22 cellular contexts compared by ENCODE assay signal in genomic region chr19:6219147-6219525, GRCh38.
DNase-seq lines count a peak whose midpoint lies in the region; ATAC-seq, FAIRE-seq and TF ChIP-seq lines count a peak whose summit lies in the region.
"Had no signal": no experiment of that assay in that cellular context is flagged by ENCODE, and none has a peak within 500 bp of the region (broad histone marks: within the 10 kb centered on the region; RNA-seq: fewer than 3 reads in every experiment).

No MANE protein-coding gene starts in this region.

- FAIRE-seq in H1 (lab: Jason Lieb, UNC), result no peak
- FAIRE-seq: frontal cortex, H54, RCC 7860, small intestine had no signal

- TF ChIP-seq EP300 in H1 (IDR thresholded peaks at IDR 0.05; ENCODE audit: borderline replicate concordance in 1 of 2, low read depth in 2 of 2, low read length in 2 of 2), result no peak

- H2BK20ac ChIP-seq in H1 (ENCODE audit: low read length), result no peak overlapping the region

- H3K79me2 ChIP-seq in H1 (ENCODE audit: control insufficient read depth in 1 of 2, insufficient read depth in 2 of 2, low read length in 2 of 2), result no peaks in the 10 kb centered on the region
- H3K79me2 ChIP-seq in osteoblast (ENCODE audit: insufficient read depth, low read length), result peaks cover 17% of the 10 kb centered on the region

- ATAC-seq in left ventricle myocardium superior, result no peak
- no peak for ATAC-seq in effector memory CD8-positive, alpha-beta T cell (replicated peaks)

- H3K27ac ChIP-seq in cardiac muscle cell (peak overlapping the region; percentile 97), H1 (ENCODE audit: low read depth, low read length) (no peak overlapping the region), osteoblast (ENCODE audit: low read depth, low read length) (no peak overlapping the region), vagina (peak overlapping the region; percentile 44)
- H3K27ac ChIP-seq: SJSA1 had no signal

- H3K36me3 ChIP-seq in cardiac muscle cell, result peaks cover 4% of the 10 kb centered on the region
- H3K36me3 ChIP-seq in H1 (ENCODE audit: control insufficient read depth in 2 of 4, insufficient read depth in 4 of 4, low read length in 3 of 4), result peaks cover 6 to 12% (median 7%) of the 10 kb centered on the region in 4 experiments; a peak in 3 of 8 replicates
- peaks cover 15% of the 10 kb centered on the region for H3K36me3 ChIP-seq in osteoblast (ENCODE audit: insufficient read depth, low read length)
- H3K36me3 ChIP-seq in vagina, result peaks cover 0 to 16% of the 10 kb centered on the region in 2 donors

- no peak overlapping the region for H2BK120ac ChIP-seq in H1 (replicated peaks; ENCODE audit: low read depth, low read length)

- H3K36me3 Mint-ChIP-seq in effector memory CD8-positive, alpha-beta T cell (ENCODE audit: insufficient read depth), result peaks cover 12% of the 10 kb centered on the region
- H3K36me3 Mint-ChIP-seq: brain, IgD-negative memory B cell had no signal

- H2BK5ac ChIP-seq in H1 (ENCODE audit: low read depth, low read length), result no peak overlapping the region

- TF ChIP-seq POLR2A in H1 (IDR thresholded peaks at IDR 0.05; ENCODE audit: control extremely low read depth in 1 of 2, low read depth in 2 of 2, low read length in 2 of 2) (no peak), vagina (IDR thresholded peaks at IDR 0.05) (no peak)

- WGBS in H1 (ENCODE audit: extremely low coverage in 1 of 2, insufficient coverage in 1 of 2, insufficient read length in 1 of 2, insufficient replicate concordance in 2 of 2, low coverage in 1 of 2, low lambda C conversion rate in 2 of 2, missing lambda C conversion rate in 1 of 2), 2 experiments, result 78% methylated on average over 7 of the region's 8 CpGs; no CpG with 5 or more reads in 1 of the 2 experiments

- CTCF ChIA-PET in H1 (lab: Charles Lee; ENCODE audit: partially characterized antibody), result interaction anchor here (0.5 to 3.5 kb wide), 43 partner anchors 8 to 1177 kb away, joined by 3 to 40 read pairs (median 4); partner anchors contain the start of gene ALKBH7

- no peak overlapping the region for H3K4ac ChIP-seq in H1 (replicated peaks; ENCODE audit: insufficient read length, low read depth, low read length)

- H3K4me1 ChIP-seq in cardiac muscle cell (ENCODE audit: low read depth), result peaks cover 27% of the 10 kb centered on the region
- H3K4me1 ChIP-seq in H1 (replicated peaks in 1 of 4; ENCODE audit: control insufficient read depth in 3 of 4, insufficient read depth in 4 of 4, low read length in 3 of 4), result peaks cover 0 to 17% (median 6%) of the 10 kb centered on the region in 4 experiments; a peak in 5 of 7 replicates
- H3K4me1 ChIP-seq in osteoblast (ENCODE audit: insufficient read depth, low read length), result peaks cover 14% of the 10 kb centered on the region
- H3K4me1 ChIP-seq in vagina, result peaks cover 58% of the 10 kb centered on the region

- no peak for TF ChIP-seq RAD21 in H1 (IDR thresholded peaks at IDR 0.05 in 1 of 2, conservative IDR thresholded peaks at IDR 0.05 in 1 of 2; ENCODE audit: low read depth in 2 of 2, low read length in 2 of 2)

- no peak overlapping the region for H3K56ac ChIP-seq in H1 (replicated peaks; ENCODE audit: insufficient read length, low read depth, low read length)

- no peaks in the 10 kb centered on the region for H3K23me2 ChIP-seq in H1 (ENCODE audit: low read depth, low read length)

- no peaks in the 10 kb centered on the region for H3K9me3 Mint-ChIP-seq in effector memory CD8-positive, alpha-beta T cell
- H3K9me3 Mint-ChIP-seq: activated T-cell treated with anti-CD3 and anti-CD28 coated beads, Interleukin-2, amount 50 U/mL, for 72 hours; brain; CD8-positive, alpha-beta memory T cell; endodermal cell; IgD-negative memory B cell; naive thymus-derived CD8-positive, alpha-beta T cell; T-cell had no signal

- no peak overlapping the region for H3K23ac ChIP-seq in H1 (ENCODE audit: insufficient read length)

- no peak overlapping the region for H3K14ac ChIP-seq in H1 (ENCODE audit: insufficient read length)

- DNase-seq in cardiac muscle cell (ENCODE audit: low read depth in 1 of 2, low spot score in 1 of 2), result no peak
- DNase-seq in left ventricle myocardium superior, result no peak
- no peak for DNase-seq in H1 (ENCODE audit: low read depth in 1 of 2, low spot score in 2 of 2)
- DNase-seq in osteoblast (ENCODE audit: insufficient read length, low spot score, missing footprints), result peak; percentile 85
- DNase-seq in vagina (ENCODE audit: extremely low spot score in 2 of 2), result no peak
- DNase-seq in kidney glomerular epithelial cell (lab: John Stamatoyannopoulos, UW), result no peak
- no peak for DNase-seq in effector memory CD8-positive, alpha-beta T cell
- DNase-seq in amniotic stem cell (lab: John Stamatoyannopoulos, UW), result no peak

- H4K20me1 ChIP-seq in H1 (replicated peaks in 1 of 2; ENCODE audit: control insufficient read depth in 1 of 2, insufficient read depth in 2 of 2, low read length in 2 of 2) (peaks cover 6 to 17% of the 10 kb centered on the region in 2 experiments), osteoblast (ENCODE audit: insufficient read depth, low read length) (peaks cover 46% of the 10 kb centered on the region)

- POLR2A ChIA-PET in H1 (lab: Charles Lee; ENCODE audit: partially characterized antibody), result interaction anchor here (1.0 to 1.7 kb wide), 4 partner anchors 11 to 56 kb away, joined by 3 to 4 read pairs (median 4); no protein-coding TSS in a partner anchor

- H4K91ac ChIP-seq in H1 (replicated peaks; ENCODE audit: insufficient read length, low read length), result no peak overlapping the region

- no peak overlapping the region for H3K4me3 Mint-ChIP-seq in effector memory CD8-positive, alpha-beta T cell
- H3K4me3 Mint-ChIP-seq: activated T-cell treated with anti-CD3 and anti-CD28 coated beads, Interleukin-2, amount 50 U/mL, for 72 hours; CD8-positive, alpha-beta memory T cell; endodermal cell; IgD-negative memory B cell; naive thymus-derived CD8-positive, alpha-beta T cell; T-cell had no signal

- no peaks in the 10 kb centered on the region for H3K27me3 Mint-ChIP-seq in effector memory CD8-positive, alpha-beta T cell
- H3K27me3 Mint-ChIP-seq: brain; CD8-positive, alpha-beta memory T cell; IgD-negative memory B cell; naive thymus-derived CD8-positive, alpha-beta T cell; T-cell had no signal

- no peak overlapping the region for H3K9ac ChIP-seq in H1 (replicated peaks in 1 of 4; ENCODE audit: extremely low read depth in 1 of 4, low read depth in 3 of 4, low read length in 3 of 4)

- H3K18ac ChIP-seq in H1 (ENCODE audit: extremely low read depth, low read length), result no peak overlapping the region

- no peak overlapping the region for H2BK15ac ChIP-seq in H1 (ENCODE audit: low read length)

- H3K9me3 ChIP-seq in cardiac muscle cell (ENCODE audit: low read depth) (no peaks in the 10 kb centered on the region), H1 (ENCODE audit: insufficient read depth in 2 of 2, low read depth in 1 of 2, low read length in 1 of 2) (no peaks in the 10 kb centered on the region), osteoblast (ENCODE audit: low read depth, low read length) (no peaks in the 10 kb centered on the region), vagina (no peaks in the 10 kb centered on the region)
- H3K9me3 ChIP-seq: left lung, SJSA1 had no signal

- H3K27ac Mint-ChIP-seq in effector memory CD8-positive, alpha-beta T cell, result no peak overlapping the region
- H3K27ac Mint-ChIP-seq: activated T-cell treated with anti-CD3 and anti-CD28 coated beads, Interleukin-2, amount 50 U/mL, for 72 hours; T-cell had no signal

- no peak overlapping the region for H4K5ac ChIP-seq in H1 (ENCODE audit: insufficient read length, low read depth, low read length)

- H2AK5ac ChIP-seq in H1 (ENCODE audit: low read depth, low read length), result no peak overlapping the region

- intact Hi-C loops in left ventricle myocardium superior (cut with micrococcal nuclease) (loop anchor here (5.0 kb wide), 1 partner anchor 78 kb away; no protein-coding TSS in a partner anchor), vagina (cut with DNase I) (loop anchor here (5.0 to 10.0 kb wide), 2 partner anchors 63 to 146 kb away; partner anchors contain the start of gene CLPP)

- no peak for TF ChIP-seq CTCF in cardiac muscle cell (IDR thresholded peaks at IDR 0.05; ENCODE audit: low read depth, low read length)
- TF ChIP-seq CTCF in H1 (IDR thresholded peaks at IDR 0.05; ENCODE audit: control extremely low read depth in 1 of 3, insufficient read depth in 1 of 3, low read depth in 1 of 3, low read length in 3 of 3), result no peak
- TF ChIP-seq CTCF in osteoblast (IDR thresholded peaks at IDR 0.05; ENCODE audit: extremely low read depth, low read depth, low read length), result no peak
- TF ChIP-seq CTCF in vagina (IDR thresholded peaks at IDR 0.05), result no peak

- H3K4me1 Mint-ChIP-seq in effector memory CD8-positive, alpha-beta T cell (ENCODE audit: low read depth in 2 of 2), result peaks cover 3 to 4% of the 10 kb centered on the region in 2 donors

- H3K27me3 ChIP-seq in cardiac muscle cell (no peaks in the 10 kb centered on the region), H1 (replicated peaks in 1 of 4; ENCODE audit: control insufficient read depth in 3 of 4, extremely low read depth in 1 of 4, insufficient read depth in 3 of 4, low read length in 3 of 4) (no peaks in the 10 kb centered on the region; a peak in 1 of 7 replicates), osteoblast (ENCODE audit: insufficient read depth, low read length) (no peaks in the 10 kb centered on the region), vagina (no peaks in the 10 kb centered on the region)
- H3K27me3 ChIP-seq: hepatocyte, left lung, SJSA1 had no signal

- H3K79me1 ChIP-seq in H1 (ENCODE audit: low read depth, low read length), result no peaks in the 10 kb centered on the region; the same call in 1 of the 2 replicates

- H3K4me3 ChIP-seq in cardiac muscle cell, result no peak overlapping the region
- no peak overlapping the region for H3K4me3 ChIP-seq in H1 (ENCODE audit: extremely low read depth in 1 of 4, insufficient read depth in 2 of 4, low read depth in 3 of 4, low read length in 4 of 4)
- H3K4me3 ChIP-seq in osteoblast (ENCODE audit: insufficient read depth, low read length), result no peak overlapping the region
- no peak overlapping the region for H3K4me3 ChIP-seq in vagina
- H3K4me3 ChIP-seq: hepatocyte, left lung, SJSA1 had no signal

- peak overlapping the region; percentile 25; the same call in 1 of the 2 replicates for H4K8ac ChIP-seq in H1 (ENCODE audit: extremely low read depth, insufficient read depth, low read length)

- H2AFZ ChIP-seq in H1 (ENCODE audit: low read length) (no peak overlapping the region), osteoblast (ENCODE audit: low read length) (no peak overlapping the region)
- H2AFZ ChIP-seq: hepatocyte had no signal

- H2BK12ac ChIP-seq in H1 (ENCODE audit: low read depth, low read length), result no peak overlapping the region

- no peak overlapping the region for H3K4me2 ChIP-seq in H1 (ENCODE audit: insufficient read depth in 1 of 2, low read depth in 2 of 2, low read length in 2 of 2)
- no peak overlapping the region for H3K4me2 ChIP-seq in osteoblast (ENCODE audit: insufficient read depth, low read length)
- H3K4me2 ChIP-seq: hepatocyte had no signal

TF ChIP-seq in H1, 55 proteins besides CTCF, POLR2A, EP300 and RAD21:
- TF ChIP-seq KDM4A (IDR thresholded peaks at IDR 0.05; ENCODE audit: low read depth, low read length, severe bottlenecking), result no peak

Comparison
In these comparisons a context has a peak if more than half of its experiments do, and no peak if none do; other contexts are left out.
1. H3K27ac ChIP-seq: peak in cardiac muscle cell (single experiment) and vagina (single experiment); none in H1 (single experiment) and osteoblast (single experiment).